In the genomic region with DNA sequence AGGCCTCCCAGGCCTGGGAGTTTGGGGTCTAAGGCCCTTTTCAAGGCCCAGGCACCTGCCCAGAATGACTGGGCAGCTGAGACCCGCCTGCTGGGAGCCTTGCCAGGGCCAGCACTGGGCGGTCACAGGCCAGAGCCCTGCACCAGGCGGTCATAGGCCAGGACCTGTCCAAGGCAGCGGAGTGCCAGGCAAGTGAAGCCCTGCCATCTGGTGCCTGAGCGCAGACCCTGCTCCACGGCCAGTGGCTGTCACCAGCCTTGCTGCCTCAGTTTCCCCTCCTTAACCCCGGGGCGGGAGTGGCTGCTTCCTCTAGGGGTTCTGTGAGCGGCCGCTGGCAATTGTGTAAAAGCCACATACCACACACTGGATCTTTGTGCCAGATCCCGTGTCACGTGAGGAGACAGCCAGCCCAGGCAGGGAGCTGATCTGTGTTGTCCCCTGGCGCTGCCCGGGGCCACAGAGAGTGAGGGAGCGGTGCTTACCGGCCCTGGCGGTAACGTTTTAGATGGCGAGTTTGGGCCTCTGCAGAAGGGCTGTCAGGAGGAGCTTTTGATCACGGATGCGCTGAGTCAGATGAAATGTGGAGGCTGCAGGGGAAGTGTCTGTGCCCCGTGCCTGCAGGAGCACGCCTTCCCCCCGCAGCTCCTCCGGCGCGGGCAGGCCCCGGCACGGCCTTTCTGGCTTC, we compare ENCODE assay signal across 1 cellular context.
TF ChIP-seq lines count a peak whose summit lies in the region.

No MANE protein-coding gene starts in this region.

TF ChIP-seq in HepG2, 621 proteins besides CTCF, POLR2A, EP300 and RAD21 (continued from another document and continues in another):
- TF ChIP-seq ZNF142 (CRISPR knock-in tag; IDR thresholded peaks at IDR 0.05) (peak; percentile 48), SSRP1 (CRISPR knock-in tag; IDR thresholded peaks at IDR 0.05) (no peak), ZNF343 (CRISPR knock-in tag; IDR thresholded peaks at IDR 0.05) (no peak), RORA (CRISPR knock-in tag; IDR thresholded peaks at IDR 0.05) (no peak), CREB1 (IDR thresholded peaks at IDR 0.05) (no peak), CREB1 (CRISPR knock-in tag; IDR thresholded peaks at IDR 0.05) (no peak), ZNF3 (CRISPR knock-in tag; IDR thresholded peaks at IDR 0.05) (no peak), SRSF1 (optimal IDR thresholded peaks at IDR 0.05; ENCODE audit: low read depth, low read length) (no peak), PAWR (CRISPR knock-in tag; IDR thresholded peaks at IDR 0.05; ENCODE audit: borderline replicate concordance) (no peak), FOXA1 (IDR thresholded peaks at IDR 0.05) (no peak), FOXA1 (CRISPR knock-in tag; IDR thresholded peaks at IDR 0.05) (no peak), NFRKB (IDR thresholded peaks at IDR 0.05) (no peak), HOXD1 (CRISPR knock-in tag; IDR thresholded peaks at IDR 0.05) (no peak), POGK (CRISPR knock-in tag; conservative IDR thresholded peaks at IDR 0.05) (no peak), ZNF274 (CRISPR knock-in tag; IDR thresholded peaks at IDR 0.05) (no peak), ZNF674 (CRISPR knock-in tag; IDR thresholded peaks at IDR 0.05; ENCODE audit: low read depth) (no peak), RELA (CRISPR knock-in tag; IDR thresholded peaks at IDR 0.05) (no peak), ZSCAN21 (CRISPR knock-in tag; IDR thresholded peaks at IDR 0.05; ENCODE audit: borderline replicate concordance) (peak; percentile 51; the same call in 1 of the 2 replicates), MTF1 (CRISPR knock-in tag; IDR thresholded peaks at IDR 0.05) (no peak), RBFOX2 (IDR thresholded peaks at IDR 0.05; ENCODE audit: low read depth, low read length) (peak; percentile 79), RBM39 (IDR thresholded peaks at IDR 0.05; ENCODE audit: low read depth, low read length, poor library complexity, severe bottlenecking) (no peak), GATAD2A (CRISPR knock-in tag; IDR thresholded peaks at IDR 0.05) (no peak), ZNF282 (IDR thresholded peaks at IDR 0.05; ENCODE audit: partially characterized antibody) (no peak), ESRRA (CRISPR knock-in tag; IDR thresholded peaks at IDR 0.05; ENCODE audit: low read depth) (no peak), JDP2 (CRISPR knock-in tag; IDR thresholded peaks at IDR 0.05; ENCODE audit: borderline replicate concordance) (no peak), TRIM24 (CRISPR knock-in tag; IDR thresholded peaks at IDR 0.05) (no peak), ZNF251 (CRISPR knock-in tag; IDR thresholded peaks at IDR 0.05) (no peak), ZNF746 (CRISPR knock-in tag; IDR thresholded peaks at IDR 0.05) (0 out of 2 replicates have a peak, but pooled peaks have one; percentile 32), SATB2 (CRISPR knock-in tag; IDR thresholded peaks at IDR 0.05) (no peak), DNMT3B (CRISPR knock-in tag; conservative IDR thresholded peaks at IDR 0.05) (no peak), AKAP8 (CRISPR knock-in tag; IDR thresholded peaks at IDR 0.05) (no peak), RXRB (CRISPR knock-in tag; IDR thresholded peaks at IDR 0.05; ENCODE audit: borderline replicate concordance) (no peak), ZBTB21 (CRISPR knock-in tag; IDR thresholded peaks at IDR 0.05) (no peak), ZNF263 (CRISPR knock-in tag; IDR thresholded peaks at IDR 0.05) (0 out of 2 replicates have a peak, but pooled peaks have one; percentile 22), CHD4 (IDR thresholded peaks at IDR 0.05; ENCODE audit: borderline replicate concordance, low read length) (no peak), ZNF253 (CRISPR knock-in tag; IDR thresholded peaks at IDR 0.05; ENCODE audit: borderline replicate concordance) (no peak), TGIF2 (CRISPR knock-in tag; IDR thresholded peaks at IDR 0.05) (no peak), ZNF569 (CRISPR knock-in tag; IDR thresholded peaks at IDR 0.05; ENCODE audit: borderline replicate concordance) (no peak), CERS6 (CRISPR knock-in tag; IDR thresholded peaks at IDR 0.05) (no peak), KAT7 (CRISPR knock-in tag; IDR thresholded peaks at IDR 0.05; ENCODE audit: borderline replicate concordance) (no peak)
- TF ChIP-seq, protein P1, sequence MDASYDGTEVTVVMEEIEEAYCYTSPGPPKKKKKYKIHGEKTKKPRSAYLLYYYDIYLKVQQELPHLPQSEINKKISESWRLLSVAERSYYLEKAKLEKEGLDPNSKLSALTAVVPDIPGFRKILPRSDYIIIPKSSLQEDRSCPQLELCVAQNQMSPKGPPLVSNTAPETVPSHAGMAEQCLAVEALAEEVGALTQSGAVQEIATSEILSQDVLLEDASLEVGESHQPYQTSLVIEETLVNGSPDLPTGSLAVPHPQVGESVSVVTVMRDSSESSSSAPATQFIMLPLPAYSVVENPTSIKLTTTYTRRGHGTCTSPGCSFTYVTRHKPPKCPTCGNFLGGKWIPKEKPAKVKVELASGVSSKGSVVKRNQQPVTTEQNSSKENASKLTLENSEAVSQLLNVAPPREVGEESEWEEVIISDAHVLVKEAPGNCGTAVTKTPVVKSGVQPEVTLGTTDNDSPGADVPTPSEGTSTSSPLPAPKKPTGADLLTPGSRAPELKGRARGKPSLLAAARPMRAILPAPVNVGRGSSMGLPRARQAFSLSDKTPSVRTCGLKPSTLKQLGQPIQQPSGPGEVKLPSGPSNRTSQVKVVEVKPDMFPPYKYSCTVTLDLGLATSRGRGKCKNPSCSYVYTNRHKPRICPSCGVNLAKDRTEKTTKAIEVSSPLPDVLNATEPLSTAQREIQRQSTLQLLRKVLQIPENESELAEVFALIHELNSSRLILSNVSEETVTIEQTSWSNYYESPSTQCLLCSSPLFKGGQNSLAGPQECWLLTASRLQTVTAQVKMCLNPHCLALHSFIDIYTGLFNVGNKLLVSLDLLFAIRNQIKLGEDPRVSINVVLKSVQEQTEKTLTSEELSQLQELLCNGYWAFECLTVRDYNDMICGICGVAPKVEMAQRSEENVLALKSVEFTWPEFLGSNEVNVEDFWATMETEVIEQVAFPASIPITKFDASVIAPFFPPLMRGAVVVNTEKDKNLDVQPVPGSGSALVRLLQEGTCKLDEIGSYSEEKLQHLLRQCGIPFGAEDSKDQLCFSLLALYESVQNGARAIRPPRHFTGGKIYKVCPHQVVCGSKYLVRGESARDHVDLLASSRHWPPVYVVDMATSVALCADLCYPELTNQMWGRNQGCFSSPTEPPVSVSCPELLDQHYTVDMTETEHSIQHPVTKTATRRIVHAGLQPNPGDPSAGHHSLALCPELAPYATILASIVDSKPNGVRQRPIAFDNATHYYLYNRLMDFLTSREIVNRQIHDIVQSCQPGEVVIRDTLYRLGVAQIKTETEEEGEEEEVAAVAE (CRISPR knock-in tag; IDR thresholded peaks at IDR 0.05; ENCODE audit: borderline replicate concordance) = no peak
- TF ChIP-seq, protein P2, sequence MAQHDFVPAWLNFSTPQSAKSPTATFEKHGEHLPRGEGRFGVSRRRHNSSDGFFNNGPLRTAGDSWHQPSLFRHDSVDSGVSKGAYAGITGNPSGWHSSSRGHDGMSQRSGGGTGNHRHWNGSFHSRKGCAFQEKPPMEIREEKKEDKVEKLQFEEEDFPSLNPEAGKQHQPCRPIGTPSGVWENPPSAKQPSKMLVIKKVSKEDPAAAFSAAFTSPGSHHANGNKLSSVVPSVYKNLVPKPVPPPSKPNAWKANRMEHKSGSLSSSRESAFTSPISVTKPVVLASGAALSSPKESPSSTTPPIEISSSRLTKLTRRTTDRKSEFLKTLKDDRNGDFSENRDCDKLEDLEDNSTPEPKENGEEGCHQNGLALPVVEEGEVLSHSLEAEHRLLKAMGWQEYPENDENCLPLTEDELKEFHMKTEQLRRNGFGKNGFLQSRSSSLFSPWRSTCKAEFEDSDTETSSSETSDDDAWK (CRISPR knock-in tag; IDR thresholded peaks at IDR 0.05) = no peak
- TF ChIP-seq, protein P3, sequence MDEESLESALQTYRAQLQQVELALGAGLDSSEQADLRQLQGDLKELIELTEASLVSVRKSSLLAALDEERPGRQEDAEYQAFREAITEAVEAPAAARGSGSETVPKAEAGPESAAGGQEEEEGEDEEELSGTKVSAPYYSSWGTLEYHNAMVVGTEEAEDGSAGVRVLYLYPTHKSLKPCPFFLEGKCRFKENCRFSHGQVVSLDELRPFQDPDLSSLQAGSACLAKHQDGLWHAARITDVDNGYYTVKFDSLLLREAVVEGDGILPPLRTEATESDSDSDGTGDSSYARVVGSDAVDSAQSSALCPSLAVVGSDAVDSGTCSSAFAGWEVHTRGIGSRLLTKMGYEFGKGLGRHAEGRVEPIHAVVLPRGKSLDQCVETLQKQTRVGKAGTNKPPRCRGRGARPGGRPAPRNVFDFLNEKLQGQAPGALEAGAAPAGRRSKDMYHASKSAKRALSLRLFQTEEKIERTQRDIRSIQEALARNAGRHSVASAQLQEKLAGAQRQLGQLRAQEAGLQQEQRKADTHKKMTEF (CRISPR knock-in tag; IDR thresholded peaks at IDR 0.05) = no peak
- TF ChIP-seq, protein P4, sequence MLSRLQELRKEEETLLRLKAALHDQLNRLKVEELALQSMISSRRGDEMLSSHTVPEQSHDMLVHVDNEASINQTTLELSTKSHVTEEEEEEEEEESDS (CRISPR knock-in tag; IDR thresholded peaks at IDR 0.05; ENCODE audit: borderline replicate concordance) = no peak
- TF ChIP-seq, protein P5, sequence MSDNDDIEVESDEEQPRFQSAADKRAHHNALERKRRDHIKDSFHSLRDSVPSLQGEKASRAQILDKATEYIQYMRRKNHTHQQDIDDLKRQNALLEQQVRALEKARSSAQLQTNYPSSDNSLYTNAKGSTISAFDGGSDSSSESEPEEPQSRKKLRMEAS (IDR thresholded peaks at IDR 0.05) = no peak
- TF ChIP-seq, protein P6, sequence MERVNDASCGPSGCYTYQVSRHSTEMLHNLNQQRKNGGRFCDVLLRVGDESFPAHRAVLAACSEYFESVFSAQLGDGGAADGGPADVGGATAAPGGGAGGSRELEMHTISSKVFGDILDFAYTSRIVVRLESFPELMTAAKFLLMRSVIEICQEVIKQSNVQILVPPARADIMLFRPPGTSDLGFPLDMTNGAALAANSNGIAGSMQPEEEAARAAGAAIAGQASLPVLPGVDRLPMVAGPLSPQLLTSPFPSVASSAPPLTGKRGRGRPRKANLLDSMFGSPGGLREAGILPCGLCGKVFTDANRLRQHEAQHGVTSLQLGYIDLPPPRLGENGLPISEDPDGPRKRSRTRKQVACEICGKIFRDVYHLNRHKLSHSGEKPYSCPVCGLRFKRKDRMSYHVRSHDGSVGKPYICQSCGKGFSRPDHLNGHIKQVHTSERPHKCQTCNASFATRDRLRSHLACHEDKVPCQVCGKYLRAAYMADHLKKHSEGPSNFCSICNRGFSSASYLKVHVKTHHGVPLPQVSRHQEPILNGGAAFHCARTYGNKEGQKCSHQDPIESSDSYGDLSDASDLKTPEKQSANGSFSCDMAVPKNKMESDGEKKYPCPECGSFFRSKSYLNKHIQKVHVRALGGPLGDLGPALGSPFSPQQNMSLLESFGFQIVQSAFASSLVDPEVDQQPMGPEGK (CRISPR knock-in tag; IDR thresholded peaks at IDR 0.05) = no peak
